In genomic region chr5:138466058-138466899, GRCh38 we compare ENCODE assay signal across 8 cellular contexts. TPM values are rescaled to one million over a fixed set of nuclear protein-coding genes. Genes with fewer than 3 reads are reported as not detected.
DNase-seq lines count a peak whose midpoint lies in the region; ATAC-seq and TF ChIP-seq lines count a peak whose summit lies in the region.

No MANE protein-coding gene starts in this region.

- TF ChIP-seq POLR2A in GM15510 (IDR thresholded peaks at IDR 0.05; ENCODE audit: borderline replicate concordance, extremely low read depth, insufficient read length) = peak; percentile 11

- H3K27me3 Mint-ChIP-seq in T-helper 17 cell (no peaks in the 10 kb centered on the region), neural progenitor cell (ENCODE audit: insufficient read depth, low read depth) (peaks cover 29% of the 10 kb centered on the region)
- H3K27me3 Mint-ChIP-seq in effector memory CD8-positive, alpha-beta T cell = no peaks in the 10 kb centered on the region

- H3K36me3 ChIP-seq in neural progenitor cell = no peaks in the 10 kb centered on the region

- H3K4me1 Mint-ChIP-seq in T-helper 17 cell (peaks cover 19% of the 10 kb centered on the region), neural progenitor cell (peaks cover 29% of the 10 kb centered on the region)
- peaks cover 16 to 17% of the 10 kb centered on the region in 2 donors for H3K4me1 Mint-ChIP-seq in effector memory CD8-positive, alpha-beta T cell (ENCODE audit: low read depth in 2 of 2)

- H3K4me3 ChIP-seq in neural progenitor cell = peak overlapping the region; percentile 90

- no peaks in the 10 kb centered on the region for H3K9me3 ChIP-seq in T-helper 17 cell (ENCODE audit: control insufficient read depth, low read length, poor library complexity, severe bottlenecking)
- no peaks in the 10 kb centered on the region for H3K9me3 ChIP-seq in neural progenitor cell (ENCODE audit: low read depth)

- H3K79me2 ChIP-seq in neural progenitor cell (ENCODE audit: low read depth) = peaks cover 11% of the 10 kb centered on the region

- no peak for DNase-seq in T-helper 17 cell
- DNase-seq in effector memory CD8-positive, alpha-beta T cell = no peak
- no peak for DNase-seq in neural progenitor cell (ENCODE audit: low spot score)
- no peak for DNase-seq in 8988T
- no peak for DNase-seq in NCI-H345 (lab: John Stamatoyannopoulos, UW)

- no peak overlapping the region for H2AFZ ChIP-seq in neural progenitor cell (replicated peaks)

- H3K27ac ChIP-seq in neural progenitor cell = no peak overlapping the region

- TF ChIP-seq CTCF in neural progenitor cell (IDR thresholded peaks at IDR 0.05) = no peak

- ATAC-seq in T-helper 17 cell = no peak
- no peak for ATAC-seq in effector memory CD8-positive, alpha-beta T cell (replicated peaks)
- ATAC-seq in HG03095 (IDR thresholded peaks at IDR 0.05; ENCODE audit: unreplicated experiment) = no peak
- ATAC-seq in GM18867 (IDR thresholded peaks at IDR 0.05; ENCODE audit: unreplicated experiment) = no peak

- H3K27ac Mint-ChIP-seq in T-helper 17 cell (peak overlapping the region; percentile 74), neural progenitor cell (no peak overlapping the region)
- H3K27ac Mint-ChIP-seq in effector memory CD8-positive, alpha-beta T cell = peak overlapping the region; percentile 68 to 94

- peaks cover 9% of the 10 kb centered on the region for H3K4me1 ChIP-seq in neural progenitor cell

- peaks cover 36% of the 10 kb centered on the region for H3F3A ChIP-seq in neural progenitor cell (ENCODE audit: low read depth)

- peak overlapping the region; percentile 90 for H3K9ac ChIP-seq in neural progenitor cell

- peaks cover 32% of the 10 kb centered on the region for H3K27me3 ChIP-seq in neural progenitor cell

- H3K4me3 Mint-ChIP-seq in T-helper 17 cell (peak overlapping the region; percentile 91), neural progenitor cell (peak overlapping the region; percentile 91)
- H3K4me3 Mint-ChIP-seq in effector memory CD8-positive, alpha-beta T cell = peak overlapping the region; percentile 83 to 84

- H3K36me3 Mint-ChIP-seq in T-helper 17 cell (ENCODE audit: low read depth) (peaks cover 2% of the 10 kb centered on the region), neural progenitor cell (peaks cover 22% of the 10 kb centered on the region)
- H3K36me3 Mint-ChIP-seq in effector memory CD8-positive, alpha-beta T cell (ENCODE audit: insufficient read depth) = peaks cover 50% of the 10 kb centered on the region

- H3K9me3 Mint-ChIP-seq in effector memory CD8-positive, alpha-beta T cell = no peaks in the 10 kb centered on the region
- peaks cover 8% of the 10 kb centered on the region for H3K9me3 Mint-ChIP-seq in neural progenitor cell

- H4K20me1 ChIP-seq in neural progenitor cell (ENCODE audit: low read depth) = peaks cover 30% of the 10 kb centered on the region

- H3K4me2 ChIP-seq in neural progenitor cell = peak overlapping the region; percentile 92

RNA-seq across cellular contexts. Expression of gene EGR1, which starts 1.0 kb away (rescaled TPM):
- total RNA-seq in T-helper 17 cell (10 to 100 TPM; 24.2 to 30.6 TPM), neural progenitor cell (ENCODE audit: low replicate concordance) (25.1 and 31.3 TPM in 2 replicates)

RNA-seq across cellular contexts. Expression of gene REEP2, which starts 27.4 kb away (rescaled TPM):
- total RNA-seq in T-helper 17 cell = under 1 TPM in 1 of 2 donors, not detected in 1; 0.40 TPM
- total RNA-seq in neural progenitor cell (ENCODE audit: low replicate concordance) = 17.4 and 56.3 TPM in 2 replicates

Comparison
In these comparisons a context has a peak if more than half of its experiments do, and no peak if none do; other contexts are left out.
1. RNA of gene REEP2, which starts 27.4 kb away (total RNA-seq): 17.4 to 56.3 TPM in neural progenitor cell; 0.40 TPM in T-helper 17 cell; every median in the first group is over 10 times any median in the second.
2. Peak in every context shown above with its lines, with median percentiles within 50 percentile points of each other: H3K4me3 Mint-ChIP-seq.